Comparison of ENCODE assay signal across 7 cellular contexts in genomic region chr22:38843201-38843715, GRCh38. TPM values are rescaled to one million over a fixed set of nuclear protein-coding genes. Genes with fewer than 3 reads are reported as not detected.
DNase-seq lines count a peak whose midpoint lies in the region; ATAC-seq and TF ChIP-seq lines count a peak whose summit lies in the region.

No MANE protein-coding gene starts in this region.

- ATAC-seq in esophagus mucosa (peak; percentile 60), naive B cell (ENCODE audit: low read depth in 2 of 2) (peak; percentile 89)

- DNase-seq in NCI-H2171 (lab: John Stamatoyannopoulos, UW) (peak; percentile 69), naive B cell (peak; percentile 48), stomach (peak; percentile 38), HT-29 (ENCODE audit: low spot score) (no peak)
- DNase-seq in activated CD8-positive, alpha-beta memory T cell treated with anti-CD3 and anti-CD28 coated beads, Interleukin-2, amount 50 U/mL, for 4 hours: peak; percentile 56

- no peaks in the 10 kb centered on the region for H3K9me3 Mint-ChIP-seq in naive B cell

- no peaks in the 10 kb centered on the region for H3K9me3 ChIP-seq in stomach

- intact Hi-C loops in stomach (cut with DNase I; ENCODE audit: low total_unique reads): no loop called here

- TF ChIP-seq CTCF in GM12874 (IDR thresholded peaks at IDR 0.05; ENCODE audit: insufficient read depth, low read depth, low read length): peak; percentile 14; the same call in 1 of the 2 replicates
- peak in 2 of 7 experiments; percentile 12 to 34 for TF ChIP-seq CTCF in stomach (IDR thresholded peaks at IDR 0.05)

- H3K4me3 ChIP-seq in stomach: peak overlapping the region; percentile 48 to 60 (median 56)

- peak overlapping the region; percentile 34 to 86 (median 69) for H3K27ac ChIP-seq in stomach

- peaks cover 10 to 36% (median 27%) of the 10 kb centered on the region in 4 donors for H3K4me1 ChIP-seq in stomach

- H3K36me3 ChIP-seq in stomach: no peaks in the 10 kb centered on the region

- peaks cover 0 to 43% (median 19%) of the 10 kb centered on the region in 3 donors for H3K27me3 ChIP-seq in stomach

- no peak for TF ChIP-seq POLR2A in stomach (IDR thresholded peaks at IDR 0.05)

- H3K4me3 Mint-ChIP-seq in naive B cell: peak overlapping the region in 2 of 8 donors; percentile 50 to 83

- H3K27me3 Mint-ChIP-seq in naive B cell: peaks cover 53 to 80% (median 72%) of the 10 kb centered on the region in 3 donors

- H3K36me3 Mint-ChIP-seq in naive B cell: peaks cover 0 to 8% of the 10 kb centered on the region in 2 donors

- TF ChIP-seq EP300 in stomach (IDR thresholded peaks at IDR 0.05): no peak

- WGBS in stomach, 5 donors: 0 to 1% (median 1%) methylated on average over 7 to 81 of the region's 81 CpGs

- no peak overlapping the region for H3K27ac Mint-ChIP-seq in naive B cell

- H3K4me1 Mint-ChIP-seq in naive B cell: peaks cover 13 to 15% (median 15%) of the 10 kb centered on the region in 3 donors

RNA-seq across cellular contexts. Expression of gene NPTXR, which starts 0.6 kb away (rescaled TPM):
- 0.44 TPM for total RNA-seq in esophagus mucosa
- under 1 TPM in 3 of 6 donors, not detected in 3; 0.05 to 0.17 (median 0.11) TPM for polyA plus RNA-seq in naive B cell (ENCODE audit: low read depth in 6 of 6)
- 10 to 100 TPM in 2 of 5 donors, 1 to 10 TPM in 3; 1.2 to 19.6 (median 4.1) TPM for total RNA-seq in stomach
- 1 to 10 TPM in 2 of 3 donors, under 1 TPM in 1; 0.46 to 2.4 (median 2.2) TPM for polyA plus RNA-seq in stomach
- total RNA-seq in HT-29 (2014; rRNA removed; shearing (Covaris generic)): 0.03 and 0.70 TPM in 2 replicates

RNA-seq across cellular contexts. Expression of gene CBX6, which starts 28.8 kb away (rescaled TPM):
- total RNA-seq in esophagus mucosa (5.6 TPM), stomach (10 to 100 TPM; 15.4 to 46.0 (median 32.9) TPM)
- polyA plus RNA-seq in naive B cell (ENCODE audit: low read depth in 6 of 6) (1 to 10 TPM; 1.1 to 5.0 (median 3.7) TPM), stomach (10 to 100 TPM in 2 of 3 donors, 1 to 10 TPM in 1; 8.9 to 20.3 (median 14.6) TPM)
- 10.8 and 12.3 TPM in 2 replicates for total RNA-seq in HT-29 (2014; rRNA removed; shearing (Covaris generic))

RNA-seq across cellular contexts. Expression of gene DNAL4, which starts 49.3 kb away (rescaled TPM):
- 13.2 TPM for total RNA-seq in esophagus mucosa
- polyA plus RNA-seq in naive B cell (ENCODE audit: low read depth in 6 of 6): 10 to 100 TPM; 10.6 to 15.7 (median 12.7) TPM
- 10 to 100 TPM in 4 of 5 donors, under 1 TPM in 1; 0.58 to 33.0 (median 11.2) TPM for total RNA-seq in stomach
- polyA plus RNA-seq in stomach: 10 to 100 TPM; 15.9 to 22.5 (median 21.4) TPM
- 11.3 and 14.4 TPM in 2 replicates for total RNA-seq in HT-29 (2014; rRNA removed; shearing (Covaris generic))
